ENCODE assay signal across 2 cellular contexts in the genomic region with DNA sequence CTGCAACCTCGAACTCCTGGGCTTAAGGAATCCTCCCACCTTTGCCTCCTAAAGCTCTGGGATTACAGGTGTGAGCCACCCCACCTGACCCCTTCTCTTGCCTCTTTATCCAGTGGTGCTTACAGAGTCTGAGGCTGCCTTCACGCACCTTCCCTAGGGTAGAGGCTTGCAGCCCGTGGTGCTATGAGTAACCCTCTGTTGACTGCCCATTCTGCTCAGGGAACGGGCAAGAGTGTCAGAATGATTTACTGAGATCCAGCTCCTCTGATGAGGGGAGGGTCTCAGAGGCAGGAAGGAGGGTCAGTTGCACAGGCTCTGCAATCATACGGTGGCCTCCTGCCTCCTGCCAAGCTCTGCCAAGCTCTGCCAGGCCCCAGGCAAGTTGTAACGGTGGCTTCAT.
A peak's percentile ranks its signal among the peaks of the same experiment; 100 is the strongest.
TF ChIP-seq lines count a peak whose summit lies in the region.

No MANE protein-coding gene starts in this region.

TF ChIP-seq in IMR-90, 13 proteins besides CTCF, POLR2A, EP300 and RAD21:
- TF ChIP-seq CHD1 (IDR thresholded peaks at IDR 0.05; ENCODE audit: low read depth, low read length) (no peak), RCOR1 (IDR thresholded peaks at IDR 0.05; ENCODE audit: insufficient replicate concordance, low read length) (no peak), SMC3 (IDR thresholded peaks at IDR 0.05; ENCODE audit: low read depth, low read length) (no peak), RFX5 (IDR thresholded peaks at IDR 0.05; ENCODE audit: low read depth, low read length) (no peak), MAFK (IDR thresholded peaks at IDR 0.05; ENCODE audit: low read depth, low read length) (no peak), NFE2L2 (IDR thresholded peaks at IDR 0.05; ENCODE audit: low read depth, low read length) (no peak), FOS (IDR thresholded peaks at IDR 0.05; ENCODE audit: low read depth, low read length) (no peak), MXI1 (IDR thresholded peaks at IDR 0.05; ENCODE audit: borderline replicate concordance, low read depth, low read length) (no peak), CEBPB (IDR thresholded peaks at IDR 0.05; ENCODE audit: low read depth, low read length) (no peak), BHLHE40 (IDR thresholded peaks at IDR 0.05; ENCODE audit: low read depth, low read length) (no peak), MAZ (IDR thresholded peaks at IDR 0.05; ENCODE audit: borderline replicate concordance, low read depth, low read length) (no peak)
- TF ChIP-seq, protein P1, sequence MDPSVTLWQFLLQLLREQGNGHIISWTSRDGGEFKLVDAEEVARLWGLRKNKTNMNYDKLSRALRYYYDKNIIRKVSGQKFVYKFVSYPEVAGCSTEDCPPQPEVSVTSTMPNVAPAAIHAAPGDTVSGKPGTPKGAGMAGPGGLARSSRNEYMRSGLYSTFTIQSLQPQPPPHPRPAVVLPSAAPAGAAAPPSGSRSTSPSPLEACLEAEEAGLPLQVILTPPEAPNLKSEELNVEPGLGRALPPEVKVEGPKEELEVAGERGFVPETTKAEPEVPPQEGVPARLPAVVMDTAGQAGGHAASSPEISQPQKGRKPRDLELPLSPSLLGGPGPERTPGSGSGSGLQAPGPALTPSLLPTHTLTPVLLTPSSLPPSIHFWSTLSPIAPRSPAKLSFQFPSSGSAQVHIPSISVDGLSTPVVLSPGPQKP (IDR thresholded peaks at IDR 0.05; ENCODE audit: borderline replicate concordance, low read depth, low read length): no peak
- TF ChIP-seq, protein P2, sequence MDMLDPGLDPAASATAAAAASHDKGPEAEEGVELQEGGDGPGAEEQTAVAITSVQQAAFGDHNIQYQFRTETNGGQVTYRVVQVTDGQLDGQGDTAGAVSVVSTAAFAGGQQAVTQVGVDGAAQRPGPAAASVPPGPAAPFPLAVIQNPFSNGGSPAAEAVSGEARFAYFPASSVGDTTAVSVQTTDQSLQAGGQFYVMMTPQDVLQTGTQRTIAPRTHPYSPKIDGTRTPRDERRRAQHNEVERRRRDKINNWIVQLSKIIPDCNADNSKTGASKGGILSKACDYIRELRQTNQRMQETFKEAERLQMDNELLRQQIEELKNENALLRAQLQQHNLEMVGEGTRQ (IDR thresholded peaks at IDR 0.05; ENCODE audit: low read depth, low read length): no peak
TF ChIP-seq in IMR-90: peak in this region for 0.

TF ChIP-seq in HepG2, 621 proteins besides CTCF, POLR2A, EP300 and RAD21:
- TF ChIP-seq ZNF205 (CRISPR knock-in tag; IDR thresholded peaks at IDR 0.05): no peak
- TF ChIP-seq ZFX (CRISPR knock-in tag; IDR thresholded peaks at IDR 0.05; ENCODE audit: low read depth): no peak
- peak; percentile 44; the same call in 1 of the 2 replicates for TF ChIP-seq ZNF292 (CRISPR knock-in tag; IDR thresholded peaks at IDR 0.05; ENCODE audit: borderline replicate concordance, low read depth)
- TF ChIP-seq, protein P3, sequence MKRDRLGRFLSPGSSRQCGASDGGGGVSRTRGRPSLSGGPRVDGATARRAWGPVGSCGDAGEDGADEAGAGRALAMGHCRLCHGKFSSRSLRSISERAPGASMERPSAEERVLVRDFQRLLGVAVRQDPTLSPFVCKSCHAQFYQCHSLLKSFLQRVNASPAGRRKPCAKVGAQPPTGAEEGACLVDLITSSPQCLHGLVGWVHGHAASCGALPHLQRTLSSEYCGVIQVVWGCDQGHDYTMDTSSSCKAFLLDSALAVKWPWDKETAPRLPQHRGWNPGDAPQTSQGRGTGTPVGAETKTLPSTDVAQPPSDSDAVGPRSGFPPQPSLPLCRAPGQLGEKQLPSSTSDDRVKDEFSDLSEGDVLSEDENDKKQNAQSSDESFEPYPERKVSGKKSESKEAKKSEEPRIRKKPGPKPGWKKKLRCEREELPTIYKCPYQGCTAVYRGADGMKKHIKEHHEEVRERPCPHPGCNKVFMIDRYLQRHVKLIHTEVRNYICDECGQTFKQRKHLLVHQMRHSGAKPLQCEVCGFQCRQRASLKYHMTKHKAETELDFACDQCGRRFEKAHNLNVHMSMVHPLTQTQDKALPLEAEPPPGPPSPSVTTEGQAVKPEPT (CRISPR knock-in tag; IDR thresholded peaks at IDR 0.05; ENCODE audit: low read depth): no peak
- TF ChIP-seq ZNF652 (CRISPR knock-in tag; IDR thresholded peaks at IDR 0.05; ENCODE audit: borderline replicate concordance, low read depth): peak; percentile 38; the same call in 1 of the 2 replicates
- TF ChIP-seq AGO2 (optimal IDR thresholded peaks at IDR 0.05; ENCODE audit: low read depth, low read length): no peak
- TF ChIP-seq, protein P4, sequence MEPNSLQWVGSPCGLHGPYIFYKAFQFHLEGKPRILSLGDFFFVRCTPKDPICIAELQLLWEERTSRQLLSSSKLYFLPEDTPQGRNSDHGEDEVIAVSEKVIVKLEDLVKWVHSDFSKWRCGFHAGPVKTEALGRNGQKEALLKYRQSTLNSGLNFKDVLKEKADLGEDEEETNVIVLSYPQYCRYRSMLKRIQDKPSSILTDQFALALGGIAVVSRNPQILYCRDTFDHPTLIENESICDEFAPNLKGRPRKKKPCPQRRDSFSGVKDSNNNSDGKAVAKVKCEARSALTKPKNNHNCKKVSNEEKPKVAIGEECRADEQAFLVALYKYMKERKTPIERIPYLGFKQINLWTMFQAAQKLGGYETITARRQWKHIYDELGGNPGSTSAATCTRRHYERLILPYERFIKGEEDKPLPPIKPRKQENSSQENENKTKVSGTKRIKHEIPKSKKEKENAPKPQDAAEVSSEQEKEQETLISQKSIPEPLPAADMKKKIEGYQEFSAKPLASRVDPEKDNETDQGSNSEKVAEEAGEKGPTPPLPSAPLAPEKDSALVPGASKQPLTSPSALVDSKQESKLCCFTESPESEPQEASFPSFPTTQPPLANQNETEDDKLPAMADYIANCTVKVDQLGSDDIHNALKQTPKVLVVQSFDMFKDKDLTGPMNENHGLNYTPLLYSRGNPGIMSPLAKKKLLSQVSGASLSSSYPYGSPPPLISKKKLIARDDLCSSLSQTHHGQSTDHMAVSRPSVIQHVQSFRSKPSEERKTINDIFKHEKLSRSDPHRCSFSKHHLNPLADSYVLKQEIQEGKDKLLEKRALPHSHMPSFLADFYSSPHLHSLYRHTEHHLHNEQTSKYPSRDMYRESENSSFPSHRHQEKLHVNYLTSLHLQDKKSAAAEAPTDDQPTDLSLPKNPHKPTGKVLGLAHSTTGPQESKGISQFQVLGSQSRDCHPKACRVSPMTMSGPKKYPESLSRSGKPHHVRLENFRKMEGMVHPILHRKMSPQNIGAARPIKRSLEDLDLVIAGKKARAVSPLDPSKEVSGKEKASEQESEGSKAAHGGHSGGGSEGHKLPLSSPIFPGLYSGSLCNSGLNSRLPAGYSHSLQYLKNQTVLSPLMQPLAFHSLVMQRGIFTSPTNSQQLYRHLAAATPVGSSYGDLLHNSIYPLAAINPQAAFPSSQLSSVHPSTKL (CRISPR knock-in tag; IDR thresholded peaks at IDR 0.05): no peak
